In genomic region chr22:38788417-38788816, GRCh38 we compare ENCODE assay signal across 2 cellular contexts.
TF ChIP-seq lines count a peak whose summit lies in the region.

No MANE protein-coding gene starts in this region.

TF ChIP-seq in liver, 16 proteins besides CTCF, POLR2A, EP300 and RAD21:
- no peak for TF ChIP-seq TAF1 (conservative IDR thresholded peaks at IDR 0.05)
- TF ChIP-seq GABPA (IDR thresholded peaks at IDR 0.05 in 1 of 2, conservative IDR thresholded peaks at IDR 0.05 in 1 of 2), result no peak
- TF ChIP-seq RXRA (IDR thresholded peaks at IDR 0.05), result no peak

TF ChIP-seq in HepG2, 621 proteins besides CTCF, POLR2A, EP300 and RAD21:
- TF ChIP-seq MAFG (CRISPR knock-in tag; IDR thresholded peaks at IDR 0.05) (no peak), TAF1 (CRISPR knock-in tag; IDR thresholded peaks at IDR 0.05) (no peak), ZFP91 (CRISPR knock-in tag; IDR thresholded peaks at IDR 0.05; ENCODE audit: borderline replicate concordance) (no peak), NPAS2 (CRISPR knock-in tag; IDR thresholded peaks at IDR 0.05; ENCODE audit: borderline replicate concordance) (no peak), CAMTA2 (CRISPR knock-in tag; IDR thresholded peaks at IDR 0.05; ENCODE audit: borderline replicate concordance) (no peak), KLF12 (CRISPR knock-in tag; IDR thresholded peaks at IDR 0.05; ENCODE audit: borderline replicate concordance) (no peak), TFE3 (CRISPR knock-in tag; IDR thresholded peaks at IDR 0.05) (no peak), ATF6 (CRISPR knock-in tag; conservative IDR thresholded peaks at IDR 0.05) (no peak), ZBTB20 (CRISPR knock-in tag; IDR thresholded peaks at IDR 0.05; ENCODE audit: borderline replicate concordance, low read depth) (no peak), PBX3 (CRISPR knock-in tag; IDR thresholded peaks at IDR 0.05; ENCODE audit: borderline replicate concordance) (no peak), SKIL (CRISPR knock-in tag; IDR thresholded peaks at IDR 0.05; ENCODE audit: borderline replicate concordance) (no peak), PPARG (CRISPR knock-in tag; conservative IDR thresholded peaks at IDR 0.05) (no peak), IRF2 (CRISPR knock-in tag; IDR thresholded peaks at IDR 0.05) (no peak), ZNF740 (CRISPR knock-in tag; IDR thresholded peaks at IDR 0.05) (no peak), ZNF441 (CRISPR knock-in tag; IDR thresholded peaks at IDR 0.05; ENCODE audit: borderline replicate concordance) (no peak)
